22 cellular contexts compared by ENCODE assay signal in the genomic region with DNA sequence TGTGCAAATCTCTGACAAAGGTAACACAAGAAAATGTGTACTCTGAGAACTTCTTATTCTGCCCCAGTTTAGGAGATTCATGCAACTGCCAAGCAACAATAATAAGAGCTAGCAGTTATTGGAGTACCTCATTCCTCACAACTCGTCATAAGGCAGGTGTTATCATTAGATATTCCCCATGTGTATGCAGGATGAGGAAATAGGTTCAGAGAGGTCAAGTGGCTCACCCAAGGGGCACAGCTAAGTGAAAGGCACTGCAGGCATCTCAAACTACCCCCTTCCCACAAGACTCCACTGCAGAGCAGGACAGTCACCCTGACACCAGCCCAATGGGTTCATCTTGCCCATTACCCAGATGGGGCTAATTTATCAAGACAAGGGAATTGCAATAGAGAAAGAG. TPM values are rescaled to one million over a fixed set of nuclear protein-coding genes. Genes with fewer than 3 reads are reported as not detected.
DNase-seq lines count a peak whose midpoint lies in the region; ATAC-seq and TF ChIP-seq lines count a peak whose summit lies in the region.
"Had no signal": no experiment of that assay in that cellular context is flagged by ENCODE, and none has a peak within 500 bp of the region (broad histone marks: within the 10 kb centered on the region; RNA-seq: fewer than 3 reads in every experiment).

No MANE protein-coding gene starts in this region.

- CTCF ChIA-PET in WTC11 (lab: Charles Lee) = no interaction called here

- no peaks in the 10 kb centered on the region for H3K9me3 Mint-ChIP-seq in activated T-cell treated with anti-CD3 and anti-CD28 coated beads, Interleukin-2, amount 50 U/mL, for 4 hours
- H3K9me3 Mint-ChIP-seq in WTC11 (peaks cover 4% of the 10 kb centered on the region), chondrocyte (ENCODE audit: low read depth) (no peaks in the 10 kb centered on the region)
- no peaks in the 10 kb centered on the region for H3K9me3 Mint-ChIP-seq in stimulated activated effector memory CD8-positive, alpha-beta T cell treated with anti-CD3 and anti-CD28 coated beads, Interleukin-12 subunit alpha, Interleukin-12 subunit beta, amount 100 ng/mL, for 72 hours

- ATAC-seq in activated T-cell treated with anti-CD3 and anti-CD28 coated beads, Interleukin-2, amount 50 U/mL, for 4 hours = no peak
- ATAC-seq in WTC11 (no peak), HG02623 (IDR thresholded peaks at IDR 0.05; ENCODE audit: unreplicated experiment) (no peak)
- no peak for ATAC-seq in stimulated activated effector memory CD8-positive, alpha-beta T cell treated with anti-CD3 and anti-CD28 coated beads, Interleukin-12 subunit alpha, Interleukin-12 subunit beta, amount 100 ng/mL, for 72 hours
- ATAC-seq: HCT116, Panc1 had no signal

- no peak for DNase-seq in activated T-cell treated with anti-CD3 and anti-CD28 coated beads, Interleukin-2, amount 50 U/mL, for 4 hours
- no peak for DNase-seq in activated T-cell treated with anti-CD3 and anti-CD28 coated beads, Interleukin-2, amount 50 U/mL, for 1 hour
- DNase-seq in WTC11 (ENCODE audit: low spot score) = no peak
- no peak for DNase-seq in chondrocyte (ENCODE audit: low spot score)
- DNase-seq in stimulated activated effector memory CD8-positive, alpha-beta T cell treated with anti-CD3 and anti-CD28 coated beads, Interleukin-12 subunit alpha, Interleukin-12 subunit beta, amount 100 ng/mL, for 72 hours (ENCODE audit: low spot score in 2 of 2) = no peak
- no peak for DNase-seq in coronary artery (ENCODE audit: low spot score)
- no peak for DNase-seq in kidney tubule cell (ENCODE audit: low spot score)
- DNase-seq: DND-41; mesenchymal stem cell; NCI-H1105; NCI-H774; stimulated activated CD4-positive, alpha-beta T cell treated with anti-CD3 and anti-CD28 coated beads, Interleukin-15, amount 100 ng/mL, for 24 hours; stomach; uterus had no signal

- H3K27me3 Mint-ChIP-seq in activated T-cell treated with anti-CD3 and anti-CD28 coated beads, Interleukin-2, amount 50 U/mL, for 4 hours (ENCODE audit: low read depth) = no peaks in the 10 kb centered on the region
- H3K27me3 Mint-ChIP-seq in WTC11 (ENCODE audit: low read depth) (peaks cover 14% of the 10 kb centered on the region), chondrocyte (ENCODE audit: low read depth) (no peaks in the 10 kb centered on the region)

- H3K36me3 Mint-ChIP-seq in activated T-cell treated with anti-CD3 and anti-CD28 coated beads, Interleukin-2, amount 50 U/mL, for 4 hours (ENCODE audit: insufficient read depth) = peaks cover 13% of the 10 kb centered on the region
- no peaks in the 10 kb centered on the region for H3K36me3 Mint-ChIP-seq in WTC11
- H3K36me3 Mint-ChIP-seq in chondrocyte (ENCODE audit: low read depth) = peaks cover 7% of the 10 kb centered on the region
- H3K36me3 Mint-ChIP-seq in stimulated activated effector memory CD8-positive, alpha-beta T cell treated with anti-CD3 and anti-CD28 coated beads, Interleukin-12 subunit alpha, Interleukin-12 subunit beta, amount 100 ng/mL, for 72 hours = peaks cover 29% of the 10 kb centered on the region

- H3K4me1 Mint-ChIP-seq in activated T-cell treated with anti-CD3 and anti-CD28 coated beads, Interleukin-2, amount 50 U/mL, for 4 hours (ENCODE audit: low read depth) = peaks cover 67% of the 10 kb centered on the region
- H3K4me1 Mint-ChIP-seq in WTC11 (peaks cover 12% of the 10 kb centered on the region), chondrocyte (ENCODE audit: low read depth) (peaks cover 22% of the 10 kb centered on the region)
- peaks cover 45% of the 10 kb centered on the region for H3K4me1 Mint-ChIP-seq in stimulated activated effector memory CD8-positive, alpha-beta T cell treated with anti-CD3 and anti-CD28 coated beads, Interleukin-12 subunit alpha, Interleukin-12 subunit beta, amount 100 ng/mL, for 72 hours

- no peak overlapping the region for H3K27ac Mint-ChIP-seq in WTC11
- H3K27ac Mint-ChIP-seq in chondrocyte (ENCODE audit: unreplicated experiment) = no peak overlapping the region
- H3K27ac Mint-ChIP-seq in stimulated activated effector memory CD8-positive, alpha-beta T cell treated with anti-CD3 and anti-CD28 coated beads, Interleukin-12 subunit alpha, Interleukin-12 subunit beta, amount 100 ng/mL, for 72 hours = peak overlapping the region; percentile 98

- no peak overlapping the region for H3K27ac ChIP-seq in coronary artery
- H3K27ac ChIP-seq: cardiac muscle cell, hepatocyte, neutrophil had no signal

- POLR2A ChIA-PET in WTC11 (lab: Charles Lee) = no interaction called here

- no peak overlapping the region for H3K4me3 ChIP-seq in coronary artery
- H3K4me3 ChIP-seq: cardiac muscle cell, hepatocyte, uterus had no signal

- peak overlapping the region; percentile 98 for H3K4me3 Mint-ChIP-seq in activated T-cell treated with anti-CD3 and anti-CD28 coated beads, Interleukin-2, amount 50 U/mL, for 4 hours
- 0 out of 2 replicates have a peak overlapping the region, but pooled peaks have one; percentile 16 for H3K4me3 Mint-ChIP-seq in WTC11
- H3K4me3 Mint-ChIP-seq in chondrocyte (ENCODE audit: unreplicated experiment) = peak overlapping the region; percentile 28
- peak overlapping the region; percentile 99 for H3K4me3 Mint-ChIP-seq in stimulated activated effector memory CD8-positive, alpha-beta T cell treated with anti-CD3 and anti-CD28 coated beads, Interleukin-12 subunit alpha, Interleukin-12 subunit beta, amount 100 ng/mL, for 72 hours

- TF ChIP-seq CTCF in WTC11 (IDR thresholded peaks at IDR 0.05) = no peak
- no peak for TF ChIP-seq CTCF in chondrocyte (IDR thresholded peaks at IDR 0.05)
- TF ChIP-seq CTCF in coronary artery (IDR thresholded peaks at IDR 0.05) = no peak

TF ChIP-seq in WTC11, 78 proteins besides CTCF, POLR2A, EP300 and RAD21 (continues in another document):
- no peak for TF ChIP-seq EMX1 (CRISPR knock-in tag; IDR thresholded peaks at IDR 0.05)
- TF ChIP-seq, protein P1, sequence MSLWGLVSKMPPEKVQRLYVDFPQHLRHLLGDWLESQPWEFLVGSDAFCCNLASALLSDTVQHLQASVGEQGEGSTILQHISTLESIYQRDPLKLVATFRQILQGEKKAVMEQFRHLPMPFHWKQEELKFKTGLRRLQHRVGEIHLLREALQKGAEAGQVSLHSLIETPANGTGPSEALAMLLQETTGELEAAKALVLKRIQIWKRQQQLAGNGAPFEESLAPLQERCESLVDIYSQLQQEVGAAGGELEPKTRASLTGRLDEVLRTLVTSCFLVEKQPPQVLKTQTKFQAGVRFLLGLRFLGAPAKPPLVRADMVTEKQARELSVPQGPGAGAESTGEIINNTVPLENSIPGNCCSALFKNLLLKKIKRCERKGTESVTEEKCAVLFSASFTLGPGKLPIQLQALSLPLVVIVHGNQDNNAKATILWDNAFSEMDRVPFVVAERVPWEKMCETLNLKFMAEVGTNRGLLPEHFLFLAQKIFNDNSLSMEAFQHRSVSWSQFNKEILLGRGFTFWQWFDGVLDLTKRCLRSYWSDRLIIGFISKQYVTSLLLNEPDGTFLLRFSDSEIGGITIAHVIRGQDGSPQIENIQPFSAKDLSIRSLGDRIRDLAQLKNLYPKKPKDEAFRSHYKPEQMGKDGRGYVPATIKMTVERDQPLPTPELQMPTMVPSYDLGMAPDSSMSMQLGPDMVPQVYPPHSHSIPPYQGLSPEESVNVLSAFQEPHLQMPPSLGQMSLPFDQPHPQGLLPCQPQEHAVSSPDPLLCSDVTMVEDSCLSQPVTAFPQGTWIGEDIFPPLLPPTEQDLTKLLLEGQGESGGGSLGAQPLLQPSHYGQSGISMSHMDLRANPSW (CRISPR knock-in tag; conservative IDR thresholded peaks at IDR 0.05; ENCODE audit: low read depth) = no peak
- TF ChIP-seq, protein P2, sequence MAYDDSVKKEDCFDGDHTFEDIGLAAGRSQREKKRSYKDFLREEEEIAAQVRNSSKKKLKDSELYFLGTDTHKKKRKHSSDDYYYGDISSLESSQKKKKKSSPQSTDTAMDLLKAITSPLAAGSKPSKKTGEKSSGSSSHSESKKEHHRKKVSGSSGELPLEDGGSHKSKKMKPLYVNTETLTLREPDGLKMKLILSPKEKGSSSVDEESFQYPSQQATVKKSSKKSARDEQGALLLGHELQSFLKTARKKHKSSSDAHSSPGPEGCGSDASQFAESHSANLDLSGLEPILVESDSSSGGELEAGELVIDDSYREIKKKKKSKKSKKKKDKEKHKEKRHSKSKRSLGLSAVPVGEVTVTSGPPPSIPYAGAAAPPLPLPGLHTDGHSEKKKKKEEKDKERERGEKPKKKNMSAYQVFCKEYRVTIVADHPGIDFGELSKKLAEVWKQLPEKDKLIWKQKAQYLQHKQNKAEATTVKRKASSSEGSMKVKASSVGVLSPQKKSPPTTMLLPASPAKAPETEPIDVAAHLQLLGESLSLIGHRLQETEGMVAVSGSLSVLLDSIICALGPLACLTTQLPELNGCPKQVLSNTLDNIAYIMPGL (CRISPR knock-in tag; IDR thresholded peaks at IDR 0.05) = no peak
- no peak for TF ChIP-seq RORB (CRISPR knock-in tag; IDR thresholded peaks at IDR 0.05)

RNA-seq across cellular contexts. Expression of gene GSTK1, which starts 1.3 kb away (rescaled TPM):
- total RNA-seq in activated T-cell treated with anti-CD3 and anti-CD28 coated beads, Interleukin-2, amount 50 U/mL, for 4 hours = 10 to 100 TPM; 90.4 to 97.2 (median 96.5) TPM
- total RNA-seq in WTC11 (2021) = 30.1 to 40.1 TPM (median 37.7 TPM) in 3 replicates
- 70.1 to 79.6 TPM (median 79.4 TPM) in 3 replicates for total RNA-seq in chondrocyte

RNA-seq across cellular contexts. Expression of gene TMEM139, which starts 22.9 kb away (rescaled TPM):
- under 1 TPM in 2 of 3 donors, not detected in 1; 0.19 to 0.32 TPM for total RNA-seq in activated T-cell treated with anti-CD3 and anti-CD28 coated beads, Interleukin-2, amount 50 U/mL, for 4 hours
- total RNA-seq in WTC11 (2021) = 1.5 to 2.0 TPM (median 1.9 TPM) in 3 replicates
- total RNA-seq in chondrocyte = not detected in 3 replicates
- total RNA-seq: SK-MEL-5 had no signal

RNA-seq across cellular contexts. Expression of gene CASP2, which starts 26.2 kb away (rescaled TPM):
- 10 to 100 TPM; 82.2 to 90.5 (median 88.6) TPM for total RNA-seq in activated T-cell treated with anti-CD3 and anti-CD28 coated beads, Interleukin-2, amount 50 U/mL, for 4 hours
- total RNA-seq in WTC11 (2021) (35.1 to 35.5 TPM (median 35.4 TPM) in 3 replicates), chondrocyte (28.7 to 31.5 TPM (median 30.3 TPM) in 3 replicates)

RNA-seq across cellular contexts. Expression of gene TAS2R40, which starts 40.1 kb away (rescaled TPM):
- total RNA-seq in activated T-cell treated with anti-CD3 and anti-CD28 coated beads, Interleukin-2, amount 50 U/mL, for 4 hours = not detected
- total RNA-seq in WTC11 (2021) (not detected in 3 replicates), chondrocyte (not detected in 3 replicates)
- total RNA-seq: cardiac muscle cell, hepatocyte, kidney epithelial cell, SK-MEL-5, stomach, uterus had no signal

RNA-seq across cellular contexts. Expression of gene CLCN1, which starts 54.0 kb away (rescaled TPM):
- not detected for total RNA-seq in activated T-cell treated with anti-CD3 and anti-CD28 coated beads, Interleukin-2, amount 50 U/mL, for 4 hours
- total RNA-seq in WTC11 (2021) (0.23 to 0.46 TPM (median 0.28 TPM) in 3 replicates), chondrocyte (not detected in 3 replicates)
- total RNA-seq: cardiac muscle cell, hepatocyte, kidney epithelial cell, SK-MEL-5, stomach had no signal

Comparison
In these comparisons a context has a peak if more than half of its experiments do, and no peak if none do; other contexts are left out.
1. H3K4me3 Mint-ChIP-seq: peak in every context shown above with its lines; median percentile 99 in stimulated activated effector memory CD8-positive, alpha-beta T cell treated with anti-CD3 and anti-CD28 coated beads, Interleukin-12 subunit alpha, Interleukin-12 subunit beta, amount 100 ng/mL, for 72 hours; 98 in activated T-cell treated with anti-CD3 and anti-CD28 coated beads, Interleukin-2, amount 50 U/mL, for 4 hours; 28 in chondrocyte; 16 in WTC11.